ENCODE assay signal across 1 cellular context in genomic region chrX:120305531-120306145, GRCh38.
TF ChIP-seq lines count a peak whose summit lies in the region.

No MANE protein-coding gene starts in this region.

TF ChIP-seq in HEK293, 187 proteins besides CTCF, POLR2A, EP300 and RAD21 (continued from another document):
- TF ChIP-seq PRDM4 (tag by site-specific recombination; IDR thresholded peaks at IDR 0.05) (no peak), ZNF148 (tag by site-specific recombination; IDR thresholded peaks at IDR 0.05; ENCODE audit: borderline replicate concordance) (no peak), ZNF629 (tag by site-specific recombination; IDR thresholded peaks at IDR 0.05) (peak; percentile 62; the same call in 1 of the 2 replicates), ZNF645 (tag by site-specific recombination; IDR thresholded peaks at IDR 0.05) (no peak), SP3 (tag by site-specific recombination; IDR thresholded peaks at IDR 0.05) (no peak), PRDM10 (tag by site-specific recombination; IDR thresholded peaks at IDR 0.05) (peak; percentile 94), SCRT1 (tag by site-specific recombination; IDR thresholded peaks at IDR 0.05; ENCODE audit: borderline replicate concordance) (no peak), ZNF792 (tag by site-specific recombination; IDR thresholded peaks at IDR 0.05) (no peak), ZNF2 (tag by site-specific recombination; IDR thresholded peaks at IDR 0.05) (no peak), SP7 (tag by site-specific recombination; IDR thresholded peaks at IDR 0.05) (peak; percentile 29), ZBTB6 (tag by site-specific recombination; IDR thresholded peaks at IDR 0.05) (no peak), ZNF830 (tag by site-specific recombination; IDR thresholded peaks at IDR 0.05; ENCODE audit: low read depth) (no peak), ZNF133 (tag by site-specific recombination; IDR thresholded peaks at IDR 0.05) (no peak), ZNF426 (tag by site-specific recombination; IDR thresholded peaks at IDR 0.05) (no peak), ZNF324 (tag by site-specific recombination; IDR thresholded peaks at IDR 0.05) (no peak), ZNF266 (tag by site-specific recombination; IDR thresholded peaks at IDR 0.05; ENCODE audit: low read depth) (no peak), MZF1 (tag by site-specific recombination; IDR thresholded peaks at IDR 0.05; ENCODE audit: borderline replicate concordance) (no peak), ZNF350 (tag by site-specific recombination; IDR thresholded peaks at IDR 0.05) (no peak), ZNF623 (tag by site-specific recombination; IDR thresholded peaks at IDR 0.05) (no peak), ZNF239 (tag by site-specific recombination; IDR thresholded peaks at IDR 0.05) (no peak), ZNF132 (tag by site-specific recombination; IDR thresholded peaks at IDR 0.05; ENCODE audit: borderline replicate concordance) (no peak), GLI4 (tag by site-specific recombination; IDR thresholded peaks at IDR 0.05) (no peak), ZNF335 (tag by site-specific recombination; conservative IDR thresholded peaks at IDR 0.05) (0 out of 2 replicates have a peak, but pooled peaks have one; percentile 31), ELK4 (IDR thresholded peaks at IDR 0.05; ENCODE audit: borderline replicate concordance, low read depth, low read length) (no peak), ZNF776 (tag by site-specific recombination; IDR thresholded peaks at IDR 0.05; ENCODE audit: borderline replicate concordance) (no peak), WT1 (tag by site-specific recombination; IDR thresholded peaks at IDR 0.05) (no peak), ZFP3 (tag by site-specific recombination; IDR thresholded peaks at IDR 0.05; ENCODE audit: low read depth) (no peak), ZNF513 (tag by site-specific recombination; IDR thresholded peaks at IDR 0.05) (no peak), HIC1 (tag by site-specific recombination; IDR thresholded peaks at IDR 0.05) (no peak), ZNF561 (tag by site-specific recombination; IDR thresholded peaks at IDR 0.05; ENCODE audit: borderline replicate concordance) (no peak), ZNF654 (tag by site-specific recombination; IDR thresholded peaks at IDR 0.05; ENCODE audit: low read depth) (no peak), KLF9 (tag by site-specific recombination; IDR thresholded peaks at IDR 0.05; ENCODE audit: low read depth) (no peak), KLF17 (tag by site-specific recombination; IDR thresholded peaks at IDR 0.05) (no peak; the same call in 1 of the 2 replicates)
TF ChIP-seq in HEK293: peak in this region for 9.
